8 cellular contexts compared by ENCODE assay signal in genomic region chr17:2053380-2054261, GRCh38. TPM values are rescaled to one million over a fixed set of nuclear protein-coding genes. Genes with fewer than 3 reads are reported as not detected.
DNase-seq lines count a peak whose midpoint lies in the region; ATAC-seq and TF ChIP-seq lines count a peak whose summit lies in the region.

No MANE protein-coding gene starts in this region.

- ATAC-seq in activated B cell treated with CpG ODN at 0.5 μM for 24 hours (ENCODE audit: low read depth) = peak; percentile 10
- ATAC-seq in HG03378 (IDR thresholded peaks at IDR 0.05; ENCODE audit: unreplicated experiment) = no peak
- no peak for ATAC-seq in GM21737 (IDR thresholded peaks at IDR 0.05; ENCODE audit: unreplicated experiment)

- TF ChIP-seq CTCF in activated B cell treated with CpG ODN at 0.5 μM for 24 hours (IDR thresholded peaks at IDR 0.05) = no peak

- peak; percentile 83 for DNase-seq in EL
- peak; percentile 38 for DNase-seq in NCI-H1105 (lab: John Stamatoyannopoulos, UW)
- peak; percentile 76 for DNase-seq in activated B cell treated with CpG ODN at 0.5 μM for 24 hours
- peak in 52 of 61 donors; percentile 7 to 86 (median 54) for DNase-seq in caudate nucleus (lab: John Stamatoyannopoulos, UW)
- DNase-seq in kidney glomerular epithelial cell (lab: John Stamatoyannopoulos, UW) = peak; percentile 13
- peak; percentile 67 to 73 for DNase-seq in stimulated activated CD4-positive, alpha-beta T cell treated with anti-CD3 and anti-CD28 coated beads, Interleukin-2, amount 100 ng/mL, for 48 hours

- no peaks in the 10 kb centered on the region for H3K9me3 Mint-ChIP-seq in activated B cell treated with CpG ODN at 0.5 μM for 24 hours

- POLR2A ChIA-PET in activated B cell treated with CpG ODN at 0.5 μM for 24 hours (lab: Charles Lee) = interaction anchor here (1.1 to 24.5 kb wide), 5 partner anchors 35 to 191 kb away, joined by 3 to 449 read pairs (median 8); no protein-coding TSS in a partner anchor

- no peaks in the 10 kb centered on the region for H3K36me3 Mint-ChIP-seq in activated B cell treated with CpG ODN at 0.5 μM for 24 hours (ENCODE audit: low read depth)

- H3K4me3 Mint-ChIP-seq in activated B cell treated with CpG ODN at 0.5 μM for 24 hours = peak overlapping the region; percentile 69

- H3K27ac ChIP-seq in caudate nucleus (ENCODE audit: low read depth, low read length) = no peak overlapping the region

- CTCF ChIA-PET in activated B cell treated with CpG ODN at 0.5 μM for 24 hours (lab: Charles Lee) = interaction anchor here (0.7 to 8.6 kb wide), 12 partner anchors 11 to 212 kb away, joined by 3 to 228 read pairs (median 6); no protein-coding TSS in a partner anchor

- peaks cover 11% of the 10 kb centered on the region for H3K27me3 Mint-ChIP-seq in activated B cell treated with CpG ODN at 0.5 μM for 24 hours

- intact Hi-C loops in activated B cell treated with CpG ODN at 0.5 μM for 24 hours (cut with micrococcal nuclease) = loop anchor here (1.0 to 5.0 kb wide), 2 partner anchors 191 to 349 kb away; partner anchors contain the start of gene MNT

- peaks cover 39% of the 10 kb centered on the region for H3K4me1 Mint-ChIP-seq in activated B cell treated with CpG ODN at 0.5 μM for 24 hours

- no peak overlapping the region for H3K27ac Mint-ChIP-seq in activated B cell treated with CpG ODN at 0.5 μM for 24 hours

RNA-seq across cellular contexts. Expression of gene HIC1, which starts 1.3 kb away (rescaled TPM):
- 8.3 and 9.3 TPM in 2 replicates for total RNA-seq in activated B cell treated with CpG ODN at 0.5 μM for 24 hours

RNA-seq across cellular contexts. Expression of gene OVCA2, which starts 11.8 kb away (rescaled TPM):
- 29.4 and 31.2 TPM in 2 replicates for total RNA-seq in activated B cell treated with CpG ODN at 0.5 μM for 24 hours

RNA-seq across cellular contexts. Expression of gene DPH1, which starts 23.7 kb away (rescaled TPM):
- 49.3 and 63.4 TPM in 2 replicates for total RNA-seq in activated B cell treated with CpG ODN at 0.5 μM for 24 hours

RNA-seq across cellular contexts. Expression of gene RTN4RL1, which starts 28.5 kb away (rescaled TPM):
- not detected in 2 replicates for total RNA-seq in activated B cell treated with CpG ODN at 0.5 μM for 24 hours

Comparison
In these comparisons a context has a peak if more than half of its experiments do, and no peak if none do; other contexts are left out.
1. DNase-seq: peak in every context shown above with its lines; median percentile 83 in EL; 76 in activated B cell treated with CpG ODN at 0.5 μM for 24 hours; 70 in stimulated activated CD4-positive, alpha-beta T cell treated with anti-CD3 and anti-CD28 coated beads, Interleukin-2, amount 100 ng/mL, for 48 hours; 54 in caudate nucleus; 38 in NCI-H1105; 13 in kidney glomerular epithelial cell.